In the genomic region with DNA sequence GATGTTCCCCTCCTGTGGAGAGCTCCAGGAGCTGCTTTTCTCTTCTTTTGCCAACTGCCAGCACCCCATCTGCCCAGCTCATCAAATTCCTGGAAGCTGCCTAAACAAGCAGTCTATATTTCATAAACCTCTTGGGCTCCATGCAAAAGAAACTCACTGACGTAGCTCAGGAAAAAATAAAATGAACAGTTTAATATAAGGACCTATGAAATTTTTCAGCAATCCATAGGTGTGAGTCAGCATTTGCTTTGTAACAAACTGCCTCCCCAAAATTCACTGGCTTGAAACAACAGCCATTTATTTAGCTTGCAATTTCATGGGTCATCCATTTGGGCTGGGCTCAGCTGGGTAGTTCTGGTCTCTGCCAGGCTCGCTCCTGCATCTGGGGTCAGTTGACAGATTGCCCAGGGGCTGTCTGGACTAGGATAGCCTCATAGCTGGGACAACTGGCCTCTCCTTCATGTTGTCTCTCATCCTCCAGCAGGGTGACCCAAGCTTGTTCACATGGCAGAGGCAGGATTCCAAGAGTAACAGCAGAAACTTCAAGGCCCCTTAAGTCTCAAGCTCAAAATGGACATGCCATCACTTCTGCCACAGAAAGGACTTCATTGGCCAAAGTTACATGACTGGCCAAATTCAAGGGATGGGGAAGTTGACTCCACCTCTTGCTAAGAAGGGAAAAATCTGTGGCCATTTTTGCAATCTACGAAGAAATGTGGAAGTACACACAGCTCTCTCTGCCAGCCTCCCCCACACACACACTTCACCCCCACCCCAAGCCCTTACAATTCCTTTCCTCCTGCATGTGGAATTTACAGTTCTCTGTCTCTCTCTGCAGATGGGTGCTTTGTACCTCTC, we compare ENCODE assay signal across 13 cellular contexts. TPM values are rescaled to one million over a fixed set of nuclear protein-coding genes. Genes with fewer than 3 reads are reported as not detected.
DNase-seq lines count a peak whose midpoint lies in the region; ATAC-seq, FAIRE-seq and TF ChIP-seq lines count a peak whose summit lies in the region.
"Had no signal": no experiment of that assay in that cellular context is flagged by ENCODE, and none has a peak within 500 bp of the region (broad histone marks: within the 10 kb centered on the region; RNA-seq: fewer than 3 reads in every experiment).

No MANE protein-coding gene starts in this region.

- H3K9me3 Mint-ChIP-seq in HFFc6, result no peaks in the 10 kb centered on the region
- H3K9me3 Mint-ChIP-seq in osteocyte (ENCODE audit: unreplicated experiment), result no peaks in the 10 kb centered on the region
- H3K9me3 Mint-ChIP-seq in natural killer cell treated with Interleukin-12 subunit alpha and Interleukin-12 subunit beta and Interleukin-15 and Interleukin-18, amount 100 ng/mL, for 72 hours, result no peaks in the 10 kb centered on the region
- H3K9me3 Mint-ChIP-seq in activated CD4-positive, alpha-beta memory T cell treated with anti-CD3 and anti-CD28 coated beads, Interleukin-2, amount 10 ng/mL, durations not matched to agents 7 days and 5 days, result no peaks in the 10 kb centered on the region
- H3K9me3 Mint-ChIP-seq: activated CD4-positive, alpha-beta memory T cell treated with anti-CD3 and anti-CD28 coated beads for 36 hours had no signal

- H3K9me3 ChIP-seq in fibroblast of lung (ENCODE audit: control insufficient read depth, insufficient read depth, low read depth, low read length), result no peaks in the 10 kb centered on the region
- H3K9me3 ChIP-seq: adrenal gland, esophagus muscularis mucosa had no signal

- H3K36me3 ChIP-seq in fibroblast of lung (ENCODE audit: control insufficient read depth, insufficient read depth, low read length), result no peaks in the 10 kb centered on the region
- H3K36me3 ChIP-seq: adrenal gland, esophagus muscularis mucosa had no signal

- H3K4me1 Mint-ChIP-seq in HFFc6 (ENCODE audit: low read depth), result peaks cover 49% of the 10 kb centered on the region
- peaks cover 27% of the 10 kb centered on the region for H3K4me1 Mint-ChIP-seq in osteocyte (ENCODE audit: unreplicated experiment)
- no peaks in the 10 kb centered on the region for H3K4me1 Mint-ChIP-seq in natural killer cell treated with Interleukin-12 subunit alpha and Interleukin-12 subunit beta and Interleukin-15 and Interleukin-18, amount 100 ng/mL, for 72 hours (ENCODE audit: low read depth in 2 of 2)
- no peaks in the 10 kb centered on the region for H3K4me1 Mint-ChIP-seq in activated CD4-positive, alpha-beta memory T cell treated with anti-CD3 and anti-CD28 coated beads, Interleukin-2, amount 10 ng/mL, durations not matched to agents 7 days and 5 days

- peak overlapping the region; percentile 73 for H3K27ac ChIP-seq in fibroblast of lung (ENCODE audit: insufficient read depth, low read length)
- H3K27ac ChIP-seq: adrenal gland, esophagus muscularis mucosa had no signal

- ATAC-seq in natural killer cell treated with Interleukin-12 subunit alpha and Interleukin-12 subunit beta and Interleukin-15 and Interleukin-18, amount 100 ng/mL, for 72 hours, result no peak
- ATAC-seq: sciatic nerve had no signal

- no peaks in the 10 kb centered on the region for H3K27me3 ChIP-seq in fibroblast of lung (ENCODE audit: control insufficient read depth, insufficient read depth, low read length)
- H3K27me3 ChIP-seq: adrenal gland, esophagus muscularis mucosa had no signal

- no peak overlapping the region for H3K4me3 ChIP-seq in fibroblast of lung (replicated peaks in 1 of 4; ENCODE audit: control extremely low read depth in 1 of 4, insufficient read depth in 1 of 4, low read depth in 3 of 4, low read length in 4 of 4)
- H3K4me3 ChIP-seq: adrenal gland, esophagus muscularis mucosa had no signal

- peak overlapping the region; percentile 68 for H3K4me2 ChIP-seq in fibroblast of lung (ENCODE audit: extremely low read depth, insufficient read depth, low read length)

- no peaks in the 10 kb centered on the region for H3K79me2 ChIP-seq in fibroblast of lung (ENCODE audit: control insufficient read depth, insufficient read depth, low read length)

- TF ChIP-seq POLR2A in GM12892 (IDR thresholded peaks at IDR 0.05; ENCODE audit: low read depth, low read length), result no peak

- H4K20me1 ChIP-seq in fibroblast of lung (ENCODE audit: control insufficient read depth, extremely low read depth, insufficient read depth, low read length), result no peaks in the 10 kb centered on the region

- H3K27ac Mint-ChIP-seq in HFFc6 (peak overlapping the region; percentile 68), osteocyte (ENCODE audit: unreplicated experiment) (peak overlapping the region; percentile 91)
- H3K27ac Mint-ChIP-seq in natural killer cell treated with Interleukin-12 subunit alpha and Interleukin-12 subunit beta and Interleukin-15 and Interleukin-18, amount 100 ng/mL, for 72 hours, result no peak overlapping the region
- no peak overlapping the region for H3K27ac Mint-ChIP-seq in activated CD4-positive, alpha-beta memory T cell treated with anti-CD3 and anti-CD28 coated beads, Interleukin-2, amount 10 ng/mL, durations not matched to agents 7 days and 5 days
- H3K27ac Mint-ChIP-seq: activated CD4-positive, alpha-beta memory T cell treated with anti-CD3 and anti-CD28 coated beads for 36 hours had no signal

- peak; percentile 11; the same call in 1 of the 2 replicates for TF ChIP-seq CTCF in HFFc6 (IDR thresholded peaks at IDR 0.05)
- no peak for TF ChIP-seq CTCF in fibroblast of lung (conservative IDR thresholded peaks at IDR 0.05 in 1 of 2, IDR thresholded peaks at IDR 0.05 in 1 of 2; ENCODE audit: low read depth in 1 of 2, low read length in 2 of 2)
- no peak for TF ChIP-seq CTCF in osteocyte (IDR thresholded peaks at IDR 0.05)

- H3K27me3 Mint-ChIP-seq in HFFc6 (ENCODE audit: insufficient read depth) (no peaks in the 10 kb centered on the region), osteocyte (ENCODE audit: unreplicated experiment) (peaks cover 2% of the 10 kb centered on the region)
- peaks cover 7 to 11% of the 10 kb centered on the region in 2 donors for H3K27me3 Mint-ChIP-seq in natural killer cell treated with Interleukin-12 subunit alpha and Interleukin-12 subunit beta and Interleukin-15 and Interleukin-18, amount 100 ng/mL, for 72 hours
- H3K27me3 Mint-ChIP-seq in activated CD4-positive, alpha-beta memory T cell treated with anti-CD3 and anti-CD28 coated beads, Interleukin-2, amount 10 ng/mL, durations not matched to agents 7 days and 5 days, result peaks cover 6% of the 10 kb centered on the region

- no peak for FAIRE-seq in GM12892 (lab: Jason Lieb, UNC)

- peak overlapping the region; percentile 31; the same call in 1 of the 2 replicates for H3K4me3 Mint-ChIP-seq in HFFc6
- peak overlapping the region; percentile 18 for H3K4me3 Mint-ChIP-seq in osteocyte (ENCODE audit: unreplicated experiment)
- H3K4me3 Mint-ChIP-seq in natural killer cell treated with Interleukin-12 subunit alpha and Interleukin-12 subunit beta and Interleukin-15 and Interleukin-18, amount 100 ng/mL, for 72 hours, result no peak overlapping the region
- H3K4me3 Mint-ChIP-seq in activated CD4-positive, alpha-beta memory T cell treated with anti-CD3 and anti-CD28 coated beads, Interleukin-2, amount 10 ng/mL, durations not matched to agents 7 days and 5 days, result no peak overlapping the region
- H3K4me3 Mint-ChIP-seq: activated CD4-positive, alpha-beta memory T cell treated with anti-CD3 and anti-CD28 coated beads for 36 hours had no signal

- POLR2A ChIA-PET in activated CD4-positive, alpha-beta memory T cell treated with anti-CD3 and anti-CD28 coated beads, Interleukin-2, amount 10 ng/mL, durations not matched to agents 7 days and 5 days (lab: Charles Lee), result interaction anchor here (0.7 kb wide), 1 partner anchor 457 kb away, joined by 3 read pairs; no protein-coding TSS in a partner anchor

- no peak overlapping the region for H2AFZ ChIP-seq in fibroblast of lung (ENCODE audit: low read length)

- H3K9ac ChIP-seq in fibroblast of lung (ENCODE audit: insufficient read depth, low read length), result no peak overlapping the region

- DNase-seq in HFFc6, result peak; percentile 66
- DNase-seq in RPMI7951 (ENCODE audit: low read depth), result peak; percentile 74
- peak; percentile 63 to 66 for DNase-seq in fibroblast of lung (ENCODE audit: low read depth in 2 of 2)
- DNase-seq in osteocyte (ENCODE audit: extremely low spot score, unreplicated experiment), result no peak
- no peak for DNase-seq in natural killer cell treated with Interleukin-12 subunit alpha and Interleukin-12 subunit beta and Interleukin-15 and Interleukin-18, amount 100 ng/mL, for 72 hours (ENCODE audit: low spot score)
- no peak for DNase-seq in NCI-H128 (lab: John Stamatoyannopoulos, UW; ENCODE audit: unreplicated experiment)
- DNase-seq in GM12892 (ENCODE audit: insufficient read length), result no peak
- DNase-seq in activated CD4-positive, alpha-beta memory T cell treated with anti-CD3 and anti-CD28 coated beads, Interleukin-2, amount 10 ng/mL, durations not matched to agents 7 days and 5 days, result no peak
- DNase-seq: activated CD4-positive, alpha-beta memory T cell treated with anti-CD3 and anti-CD28 coated beads for 36 hours; adrenal gland; NCI-H2029 treated with DMSO at 0.1 percent for 48 hours had no signal

- CTCF ChIA-PET in activated CD4-positive, alpha-beta memory T cell treated with anti-CD3 and anti-CD28 coated beads, Interleukin-2, amount 10 ng/mL, durations not matched to agents 7 days and 5 days (lab: Charles Lee), result interaction anchor here (1.0 to 1.6 kb wide), 2 partner anchors 19 to 21 kb away, joined by 5 read pairs; no protein-coding TSS in a partner anchor

- H3K4me1 ChIP-seq in fibroblast of lung (ENCODE audit: control insufficient read depth, extremely low read depth, insufficient read depth, low read length), result peaks cover 13% of the 10 kb centered on the region
- H3K4me1 ChIP-seq: adrenal gland had no signal

- peaks cover 8% of the 10 kb centered on the region for H3K36me3 Mint-ChIP-seq in HFFc6 (ENCODE audit: low read depth)
- no peaks in the 10 kb centered on the region for H3K36me3 Mint-ChIP-seq in osteocyte (ENCODE audit: unreplicated experiment)
- no peaks in the 10 kb centered on the region for H3K36me3 Mint-ChIP-seq in natural killer cell treated with Interleukin-12 subunit alpha and Interleukin-12 subunit beta and Interleukin-15 and Interleukin-18, amount 100 ng/mL, for 72 hours
- H3K36me3 Mint-ChIP-seq in activated CD4-positive, alpha-beta memory T cell treated with anti-CD3 and anti-CD28 coated beads, Interleukin-2, amount 10 ng/mL, durations not matched to agents 7 days and 5 days (ENCODE audit: low read depth), result no peaks in the 10 kb centered on the region
- H3K36me3 Mint-ChIP-seq: activated CD4-positive, alpha-beta memory T cell treated with anti-CD3 and anti-CD28 coated beads for 36 hours had no signal

RNA-seq across cellular contexts. Expression of a gene that starts 7.9 kb away (rescaled TPM):
- 10 to 100 TPM; 45.9 to 76.2 (median 54.3) TPM for total RNA-seq in HFFc6 (2021; fragmentation: NEBNext Ultra II Directional; extraction: Animal tissue kit (Norgen Biotek cat#: 25700))
- total RNA-seq in RPMI7951 (2014; rRNA removed; shearing (Covaris generic)), result 34.2 and 35.7 TPM in 2 replicates
- total RNA-seq in fibroblast of lung (98.1 and 229 TPM in 2 replicates), osteocyte (29.2 and 31.4 TPM in 2 replicates)
- polyA plus RNA-seq in fibroblast of lung, result 167 and 230 TPM in 2 replicates
- polyA plus RNA-seq in fibroblast of lung (2012), result 120 and 175 TPM in 2 replicates
- polyA minus RNA-seq in fibroblast of lung (ENCODE audit: low replicate concordance), result 229 and 330 TPM in 2 replicates
- 10 to 100 TPM; 11.7 to 20.3 TPM for total RNA-seq in natural killer cell treated with Interleukin-12 subunit alpha and Interleukin-12 subunit beta and Interleukin-15 and Interleukin-18, amount 100 ng/mL, for 72 hours
- not detected for polyA plus RNA-seq in GM12892 (2012; ENCODE audit: missing spikeins)
- 1 to 10 TPM; 1.7 to 2.1 TPM for total RNA-seq in activated CD4-positive, alpha-beta memory T cell treated with anti-CD3 and anti-CD28 coated beads, Interleukin-2, amount 10 ng/mL, durations not matched to agents 7 days and 5 days

RNA-seq across cellular contexts. Expression of a gene that starts 22.4 kb away (rescaled TPM):
- not detected for total RNA-seq in HFFc6 (2021; fragmentation: NEBNext Ultra II Directional; extraction: Animal tissue kit (Norgen Biotek cat#: 25700))
- total RNA-seq in RPMI7951 (2014; rRNA removed; shearing (Covaris generic)), result not detected in 2 replicates
- total RNA-seq in fibroblast of lung (0.26 and 0.33 TPM in 2 replicates), osteocyte (not detected in 2 replicates)
- polyA plus RNA-seq in fibroblast of lung, result 0.53 and 1.3 TPM in 2 replicates
- 0.92 and 3.0 TPM in 2 replicates for polyA plus RNA-seq in fibroblast of lung (2012)
- polyA minus RNA-seq in fibroblast of lung (ENCODE audit: low replicate concordance), result not detected in 2 replicates
- total RNA-seq in natural killer cell treated with Interleukin-12 subunit alpha and Interleukin-12 subunit beta and Interleukin-15 and Interleukin-18, amount 100 ng/mL, for 72 hours, result not detected
- polyA plus RNA-seq in GM12892 (2012; ENCODE audit: missing spikeins), result not detected
- not detected for total RNA-seq in activated CD4-positive, alpha-beta memory T cell treated with anti-CD3 and anti-CD28 coated beads, Interleukin-2, amount 10 ng/mL, durations not matched to agents 7 days and 5 days
- total RNA-seq: activated CD4-positive, alpha-beta memory T cell treated with anti-CD3 and anti-CD28 coated beads for 36 hours; adrenal gland; esophagus muscularis mucosa; sciatic nerve had no signal
- polyA plus RNA-seq: adrenal gland had no signal

RNA-seq across cellular contexts. Expression of a gene that starts 35.5 kb away (rescaled TPM):
- total RNA-seq in HFFc6 (2021; fragmentation: NEBNext Ultra II Directional; extraction: Animal tissue kit (Norgen Biotek cat#: 25700)), result 1 to 10 TPM; 1.8 to 2.5 (median 2.1) TPM
- total RNA-seq in RPMI7951 (2014; rRNA removed; shearing (Covaris generic)), result 0.12 and 0.20 TPM in 2 replicates
- total RNA-seq in fibroblast of lung, result 3.1 and 7.8 TPM in 2 replicates
- 7.7 and 9.9 TPM in 2 replicates for polyA plus RNA-seq in fibroblast of lung
- polyA plus RNA-seq in fibroblast of lung (2012), result 13.4 and 17.4 TPM in 2 replicates
- polyA minus RNA-seq in fibroblast of lung (ENCODE audit: low replicate concordance), result 9.1 and 12.4 TPM in 2 replicates
- 6.3 and 7.4 TPM in 2 replicates for total RNA-seq in osteocyte
- total RNA-seq in natural killer cell treated with Interleukin-12 subunit alpha and Interleukin-12 subunit beta and Interleukin-15 and Interleukin-18, amount 100 ng/mL, for 72 hours, result 1 to 10 TPM; 1.6 to 1.9 TPM
- polyA plus RNA-seq in GM12892 (2012; ENCODE audit: missing spikeins), result 0.28 TPM
- total RNA-seq in activated CD4-positive, alpha-beta memory T cell treated with anti-CD3 and anti-CD28 coated beads, Interleukin-2, amount 10 ng/mL, durations not matched to agents 7 days and 5 days, result under 1 TPM in 1 of 2 experiments, not detected in 1; 0.30 TPM

Comparison
In these comparisons a context has a peak if more than half of its experiments do, and no peak if none do; other contexts are left out.
1. DNase-seq: peak in HFFc6 (single experiment), RPMI7951 (single experiment) and fibroblast of lung (2 of 2); none in osteocyte (single experiment), natural killer cell treated with Interleukin-12 subunit alpha and Interleukin-12 subunit beta and Interleukin-15 and Interleukin-18, amount 100 ng/mL, for 72 hours (single experiment), NCI-H128 (single experiment), GM12892 (single experiment) and activated CD4-positive, alpha-beta memory T cell treated with anti-CD3 and anti-CD28 coated beads, Interleukin-2, amount 10 ng/mL, durations not matched to agents 7 days and 5 days (single experiment).
2. H3K27ac Mint-ChIP-seq: peak in HFFc6 (single experiment) and osteocyte (single experiment); none in natural killer cell treated with Interleukin-12 subunit alpha and Interleukin-12 subunit beta and Interleukin-15 and Interleukin-18, amount 100 ng/mL, for 72 hours (0 of 2) and activated CD4-positive, alpha-beta memory T cell treated with anti-CD3 and anti-CD28 coated beads, Interleukin-2, amount 10 ng/mL, durations not matched to agents 7 days and 5 days (single experiment).
3. H3K4me3 Mint-ChIP-seq: peak in HFFc6 (single experiment) and osteocyte (single experiment); none in natural killer cell treated with Interleukin-12 subunit alpha and Interleukin-12 subunit beta and Interleukin-15 and Interleukin-18, amount 100 ng/mL, for 72 hours (single experiment) and activated CD4-positive, alpha-beta memory T cell treated with anti-CD3 and anti-CD28 coated beads, Interleukin-2, amount 10 ng/mL, durations not matched to agents 7 days and 5 days (single experiment).